Comparison of ENCODE assay signal across 9 cellular contexts in the genomic region with DNA sequence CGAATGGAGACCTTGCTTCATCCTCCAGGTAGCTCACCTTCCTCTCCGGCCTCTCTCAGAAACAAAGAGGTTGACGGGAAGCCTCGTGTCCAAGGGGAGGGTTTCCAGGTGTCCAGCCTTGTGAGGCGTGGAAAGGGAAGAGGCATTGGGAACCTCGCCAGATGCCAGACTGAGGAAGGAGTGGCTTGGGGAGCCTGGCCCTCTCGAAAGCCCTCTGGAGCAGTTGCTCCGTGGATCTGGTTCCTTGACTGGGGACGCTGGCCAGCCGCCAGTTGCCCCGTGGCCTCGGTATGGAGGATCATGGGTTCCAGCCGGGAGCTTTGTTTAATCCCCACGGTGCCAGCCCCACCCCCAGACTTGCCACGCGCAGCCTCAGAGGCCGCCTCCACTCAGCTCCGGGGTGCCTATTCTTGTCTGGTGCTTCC. TPM values are rescaled to one million over a fixed set of nuclear protein-coding genes. Genes with fewer than 3 reads are reported as not detected.
A peak's percentile ranks its signal among the peaks of the same experiment; 100 is the strongest.
DNase-seq lines count a peak whose midpoint lies in the region; ATAC-seq and TF ChIP-seq lines count a peak whose summit lies in the region.
"Had no signal": no experiment of that assay in that cellular context is flagged by ENCODE, and none has a peak within 500 bp of the region (broad histone marks: within the 10 kb centered on the region; RNA-seq: fewer than 3 reads in every experiment).

No MANE protein-coding gene starts in this region.

- H3K4me3 ChIP-seq in suprapubic skin, result peak overlapping the region; percentile 25

- H3K27me3 ChIP-seq in suprapubic skin, result no peaks in the 10 kb centered on the region

- no peak for TF ChIP-seq CTCF in suprapubic skin (IDR thresholded peaks at IDR 0.05)

- H3K27me3 Mint-ChIP-seq in activated naive CD4-positive, alpha-beta T cell treated with anti-CD3 and anti-CD28 coated beads for 36 hours (ENCODE audit: low read depth), result no peaks in the 10 kb centered on the region

- no peak overlapping the region for H3K27ac Mint-ChIP-seq in activated naive CD4-positive, alpha-beta T cell treated with anti-CD3 and anti-CD28 coated beads for 36 hours

- no peak overlapping the region for H3K27ac ChIP-seq in suprapubic skin

- peaks cover 17% of the 10 kb centered on the region for H3K4me1 ChIP-seq in suprapubic skin

- H3K4me1 Mint-ChIP-seq in activated naive CD4-positive, alpha-beta T cell treated with anti-CD3 and anti-CD28 coated beads for 36 hours (ENCODE audit: low read depth), result no peaks in the 10 kb centered on the region

- no peaks in the 10 kb centered on the region for H3K9me3 ChIP-seq in suprapubic skin

- CTCF ChIA-PET in activated naive CD4-positive, alpha-beta T cell treated with anti-CD3 and anti-CD28 coated beads for 36 hours (lab: Charles Lee), result no interaction called here

- TF ChIP-seq POLR2A in suprapubic skin (IDR thresholded peaks at IDR 0.05), result no peak

- ATAC-seq in left lobe of liver, result peak; percentile 60
- ATAC-seq in HG03442 (IDR thresholded peaks at IDR 0.05; ENCODE audit: unreplicated experiment), result no peak
- no peak for ATAC-seq in GM21367 (IDR thresholded peaks at IDR 0.05; ENCODE audit: unreplicated experiment)

- H3K4me3 Mint-ChIP-seq in activated naive CD4-positive, alpha-beta T cell treated with anti-CD3 and anti-CD28 coated beads for 36 hours, result no peak overlapping the region

- WGBS in suprapubic skin, result 41% methylated on average over 5 of the region's 18 CpGs

- H3K36me3 Mint-ChIP-seq in activated naive CD4-positive, alpha-beta T cell treated with anti-CD3 and anti-CD28 coated beads for 36 hours (ENCODE audit: low read depth), result no peaks in the 10 kb centered on the region

- no peaks in the 10 kb centered on the region for H3K9me3 Mint-ChIP-seq in activated naive CD4-positive, alpha-beta T cell treated with anti-CD3 and anti-CD28 coated beads for 36 hours

- H3K36me3 ChIP-seq in suprapubic skin, result no peaks in the 10 kb centered on the region

- TF ChIP-seq EP300 in suprapubic skin (IDR thresholded peaks at IDR 0.05), result no peak

- DNase-seq in NCI-H2029 (lab: John Stamatoyannopoulos, UW) (peak; percentile 97), T47D (ENCODE audit: low read depth in 1 of 2, low spot score in 1 of 2) (peak; percentile 84 to 97), left lobe of liver (ENCODE audit: low spot score) (no peak), suprapubic skin (ENCODE audit: low spot score in 2 of 2) (peak in 1 of 2 donors; percentile 84), MV-4-11 (lab: John Stamatoyannopoulos, UW) (no peak)
- no peak for DNase-seq in activated naive CD4-positive, alpha-beta T cell treated with anti-CD3 and anti-CD28 coated beads for 36 hours
- DNase-seq: NCI-H526 had no signal

- in situ Hi-C loops in T47D (cut with HindIII; ENCODE audit: low pct_unique_long_range_greater_than_20kb, low sequenced_read_pairs), result no loop called here

- intact Hi-C loops in activated naive CD4-positive, alpha-beta T cell treated with anti-CD3 and anti-CD28 coated beads for 36 hours (cut with micrococcal nuclease), result no loop called here

RNA-seq across cellular contexts. Expression of a gene that starts 30.3 kb away (rescaled TPM):
- total RNA-seq in left lobe of liver (41.5 TPM), suprapubic skin (100 to 1,000 TPM; 225 to 475 (median 263) TPM)
- total RNA-seq in activated naive CD4-positive, alpha-beta T cell treated with anti-CD3 and anti-CD28 coated beads for 36 hours, result 10 to 100 TPM; 67.8 to 74.4 TPM

Comparison
In these comparisons a context has a peak if more than half of its experiments do, and no peak if none do; other contexts are left out.
1. DNase-seq: peak in NCI-H2029 (single experiment) and T47D (2 of 2); none in left lobe of liver (single experiment), activated naive CD4-positive, alpha-beta T cell treated with anti-CD3 and anti-CD28 coated beads for 36 hours (single experiment) and MV-4-11 (single experiment).